Comparison of ENCODE assay signal across 13 cellular contexts in genomic region chr13:112783135-112783945, GRCh38.
DNase-seq lines count a peak whose midpoint lies in the region; ATAC-seq, FAIRE-seq and TF ChIP-seq lines count a peak whose summit lies in the region.
"Had no signal": no experiment of that assay in that cellular context is flagged by ENCODE, and none has a peak within 500 bp of the region (broad histone marks: within the 10 kb centered on the region; RNA-seq: fewer than 3 reads in every experiment).

No MANE protein-coding gene starts in this region.

- FAIRE-seq in pancreas (lab: Jason Lieb, UNC): no peak
- FAIRE-seq: islet of Langerhans had no signal

- no peaks in the 10 kb centered on the region for H3K27me3 Mint-ChIP-seq in T-helper 17 cell
- H3K27me3 Mint-ChIP-seq: activated T-helper 17 cell treated with anti-CD3 and anti-CD28 coated beads, Interleukin-2, amount 50 U/mL, for 72 hours; B cell had no signal

- intact Hi-C loops in heart left ventricle (cut with DNase I): loop anchor here in 1 of 10 donors (5.0 kb wide), 1 partner anchor 91 kb away; the partner anchor contains the start of gene ATP11A
- intact Hi-C loops in pancreas (cut with DNase I): no loop called here

- no peak for TF ChIP-seq CTCF in AG04450 (IDR thresholded peaks at IDR 0.05; ENCODE audit: low read depth, low read length)
- no peak for TF ChIP-seq CTCF in heart left ventricle (IDR thresholded peaks at IDR 0.05)
- TF ChIP-seq CTCF in pancreas (IDR thresholded peaks at IDR 0.05): no peak

- TF ChIP-seq POLR2A in heart left ventricle (IDR thresholded peaks at IDR 0.05): no peak

- H3K27me3 ChIP-seq in AG04450 (ENCODE audit: control insufficient read depth, insufficient read depth, low read length): no peaks in the 10 kb centered on the region
- no peaks in the 10 kb centered on the region for H3K27me3 ChIP-seq in heart left ventricle
- no peaks in the 10 kb centered on the region for H3K27me3 ChIP-seq in pancreas

- peaks cover 0 to 21% (median 8%) of the 10 kb centered on the region in 9 donors for H3K36me3 ChIP-seq in heart left ventricle
- no peaks in the 10 kb centered on the region for H3K36me3 ChIP-seq in pancreas

- H3K36me3 Mint-ChIP-seq in T-helper 17 cell (ENCODE audit: low read depth): peaks cover 4% of the 10 kb centered on the region

- DNase-seq in AG04450 (ENCODE audit: low read depth, low spot score): peak; percentile 47
- no peak for DNase-seq in T-helper 17 cell
- no peak for DNase-seq in heart left ventricle
- no peak for DNase-seq in pancreas
- no peak for DNase-seq in NCI-H1417 (lab: John Stamatoyannopoulos, UW)
- no peak for DNase-seq in nucleus accumbens (lab: John Stamatoyannopoulos, UW)
- no peak for DNase-seq in NCI-H774 (lab: John Stamatoyannopoulos, UW)
- DNase-seq in NCI-H2196 treated with DMSO at 0.1 percent for 48 hours (lab: John Stamatoyannopoulos, UW; ENCODE audit: unreplicated experiment): no peak
- DNase-seq: effector memory CD4-positive, alpha-beta T cell; NCI-H1436 treated with DMSO at 0.1 percent for 48 hours had no signal

- POLR2A ChIA-PET in AG04450 (lab: Yijun Ruan, JAX): interaction anchor here (1.0 to 1.2 kb wide), 3 partner anchors 46 to 94 kb away, joined by 3 to 9 read pairs (median 3); no protein-coding TSS in a partner anchor

- CTCF ChIA-PET in AG04450 (lab: Charles Lee): interaction anchor here (0.7 to 2.0 kb wide), 2 partner anchors 91 to 177 kb away, joined by 4 to 10 read pairs; no protein-coding TSS in a partner anchor

- no peak overlapping the region for H3K4me3 Mint-ChIP-seq in T-helper 17 cell
- H3K4me3 Mint-ChIP-seq: activated T-helper 17 cell treated with anti-CD3 and anti-CD28 coated beads, Interleukin-2, amount 50 U/mL, for 72 hours; B cell had no signal

- no peak overlapping the region for H3K4me3 ChIP-seq in AG04450 (ENCODE audit: low read depth, low read length)
- no peak overlapping the region for H3K4me3 ChIP-seq in heart left ventricle
- H3K4me3 ChIP-seq in pancreas: no peak overlapping the region

- ATAC-seq in T-helper 17 cell: no peak
- ATAC-seq in heart left ventricle: peak; percentile 54 to 80 (median 64)
- peak in 3 of 4 donors; percentile 25 to 57 (median 56) for ATAC-seq in pancreas
- ATAC-seq: activated T-helper 17 cell treated with anti-CD3 and anti-CD28 coated beads, Interleukin-2, amount 50 U/mL, for 72 hours had no signal

- peak overlapping the region; percentile 68 for H3K27ac Mint-ChIP-seq in T-helper 17 cell
- H3K27ac Mint-ChIP-seq: activated T-helper 17 cell treated with anti-CD3 and anti-CD28 coated beads, Interleukin-2, amount 50 U/mL, for 72 hours; B cell had no signal

- WGBS in heart left ventricle, 4 donors: 66 to 74% (median 74%) methylated on average over 20 to 27 of the region's 27 CpGs
- 87 to 95% methylated on average over 27 of the region's 27 CpGs for WGBS in pancreas, 2 donors

- H3K27ac ChIP-seq in AG04450 (ENCODE audit: low read depth, low read length): peak overlapping the region; percentile 87
- peak overlapping the region in 10 of 12 donors; percentile 50 to 86 (median 77) for H3K27ac ChIP-seq in heart left ventricle
- H3K27ac ChIP-seq in pancreas: peak overlapping the region in 2 of 4 donors; percentile 24 to 39

- peaks cover 7% of the 10 kb centered on the region for H3K4me1 Mint-ChIP-seq in T-helper 17 cell
- H3K4me1 Mint-ChIP-seq: B cell had no signal

- H3K9me3 ChIP-seq in AG04450 (ENCODE audit: control insufficient read depth, insufficient read depth, low read length) (no peaks in the 10 kb centered on the region; the same call in none of the 2 replicates), T-helper 17 cell (ENCODE audit: control insufficient read depth, low read length, poor library complexity, severe bottlenecking) (no peaks in the 10 kb centered on the region), heart left ventricle (no peaks in the 10 kb centered on the region), pancreas (no peaks in the 10 kb centered on the region)

- H3K4me1 ChIP-seq in heart left ventricle (peaks cover 0 to 39% (median 26%) of the 10 kb centered on the region in 12 donors), pancreas (no peaks in the 10 kb centered on the region)
